ENCODE assay signal across 1 cellular context in genomic region chr2:188032786-188033185, GRCh38.
TF ChIP-seq lines count a peak whose summit lies in the region.

No MANE protein-coding gene starts in this region.

TF ChIP-seq in GM23338, 12 proteins besides CTCF, POLR2A, EP300 and RAD21 (continued from another document):
- TF ChIP-seq ZNF462 (CRISPR knock-in tag; IDR thresholded peaks at IDR 0.05), result peak; percentile 96
- TF ChIP-seq NANOG (IDR thresholded peaks at IDR 0.05; ENCODE audit: borderline replicate concordance), result no peak
- TF ChIP-seq ZNF331 (CRISPR knock-in tag; IDR thresholded peaks at IDR 0.05; ENCODE audit: low read depth), result peak; percentile 15; the same call in 1 of the 2 replicates
- no peak for TF ChIP-seq CREB1 (CRISPR knock-in tag; IDR thresholded peaks at IDR 0.05; ENCODE audit: low read depth)
- no peak for TF ChIP-seq POLR2AphosphoS5 (IDR thresholded peaks at IDR 0.05; ENCODE audit: low read depth)
TF ChIP-seq in GM23338: peak in this region for 3.
